18 cellular contexts compared by ENCODE assay signal in genomic region chr11:16397355-16397754, GRCh38. TPM values are rescaled to one million over a fixed set of nuclear protein-coding genes. Genes with fewer than 3 reads are reported as not detected.
"Had no signal": no experiment of that assay in that cellular context is flagged by ENCODE, and none has a peak within 500 bp of the region (broad histone marks: within the 10 kb centered on the region; RNA-seq: fewer than 3 reads in every experiment).

No MANE protein-coding gene starts in this region.

- DNase-seq: activated CD4-positive, alpha-beta T cell treated with anti-CD3 and anti-CD28 coated beads, Interleukin-2, amount 50 U/mL, for 48 hours; activated CD8-positive, alpha-beta memory T cell treated with anti-CD3 and anti-CD28 coated beads, Interleukin-2, amount 10 ng/mL, durations not matched to agents 7 days and 5 days; activated effector memory CD4-positive, alpha-beta T cell treated with Interleukin-2 at 50 U/mL for 16 hours; activated T-cell treated with anti-CD3 and anti-CD28 coated beads, Interleukin-2, amount 50 U/mL, for 24 hours; amniotic stem cell; dorsolateral prefrontal cortex; foreskin melanocyte; heart left ventricle; naive B cell; posterior cingulate gyrus; right cardiac atrium; spleen; stimulated activated CD4-positive, alpha-beta T cell treated with anti-CD3 and anti-CD28 coated beads, Interleukin-1b, Interleukin-23, amount 100 ng/mL, for 48 hours; stimulated activated naive CD4-positive, alpha-beta T cell treated with Interleukin-2 at 50 U/mL for 16 hours had no signal

- H3K27ac ChIP-seq: dorsolateral prefrontal cortex, heart left ventricle, spleen, suprapubic skin had no signal

- H3K4me3 ChIP-seq: dorsolateral prefrontal cortex, heart left ventricle, lung, spleen, suprapubic skin had no signal

- H3K4me1 ChIP-seq: spleen, suprapubic skin had no signal

- H3K9me3 ChIP-seq: heart left ventricle, spleen, suprapubic skin had no signal

- H3K27me3 ChIP-seq: dorsolateral prefrontal cortex, heart left ventricle, spleen, suprapubic skin had no signal

- H3K36me3 ChIP-seq: heart left ventricle, spleen, suprapubic skin had no signal

- ATAC-seq: activated CD4-positive, CD25-positive, alpha-beta regulatory T cell treated with anti-CD3 and anti-CD28 coated beads, Interleukin-2, amount 50 U/mL, for 24 hours; activated CD8-positive, alpha-beta memory T cell treated with anti-CD3 and anti-CD28 coated beads, Interleukin-2, amount 10 ng/mL, durations not matched to agents 7 days and 5 days; activated naive CD4-positive, alpha-beta T cell treated with anti-CD3 and anti-CD28 coated beads, Interleukin-2, amount 50 U/mL, for 72 hours; heart left ventricle; right cardiac atrium had no signal

RNA-seq across cellular contexts. Expression of gene SOX6, which starts 41.0 kb away (rescaled TPM):
- total RNA-seq: activated naive CD4-positive, alpha-beta T cell treated with anti-CD3 and anti-CD28 coated beads, Interleukin-2, amount 50 U/mL, for 72 hours had no signal
